8 cellular contexts compared by ENCODE assay signal in genomic region chr5:95858661-95859326, GRCh38. TPM values are rescaled to one million over a fixed set of nuclear protein-coding genes. Genes with fewer than 3 reads are reported as not detected.
A peak's percentile ranks its signal among the peaks of the same experiment; 100 is the strongest.
DNase-seq lines count a peak whose midpoint lies in the region; ATAC-seq and TF ChIP-seq lines count a peak whose summit lies in the region.

No MANE protein-coding gene starts in this region.

- no peaks in the 10 kb centered on the region for H3K36me3 ChIP-seq in BJ (ENCODE audit: control insufficient read depth, insufficient read depth, low read length)

- CTCF ChIA-PET in BJ (lab: Yijun Ruan, JAX) = interaction anchor here (0.6 to 2.2 kb wide), 17 partner anchors 10 to 477 kb away, joined by 3 to 13 read pairs (median 5); no protein-coding TSS in a partner anchor

- ATAC-seq in GM19324 (IDR thresholded peaks at IDR 0.05; ENCODE audit: low FRiP score, unreplicated experiment) (peak; percentile 90), HG03442 (IDR thresholded peaks at IDR 0.05; ENCODE audit: unreplicated experiment) (peak; percentile 84), left lobe of liver (peak; percentile 58)

- peak overlapping the region; percentile 10; the same call in 1 of the 2 replicates for H3K4me3 ChIP-seq in BJ (ENCODE audit: low read depth, low read length)

- H3K27me3 ChIP-seq in BJ (ENCODE audit: control insufficient read depth, insufficient read depth, low read length) = no peaks in the 10 kb centered on the region

- POLR2A ChIA-PET in BJ (lab: Charles Lee) = interaction anchor here (0.6 kb wide), 1 partner anchor 284 kb away, joined by 5 read pairs; no protein-coding TSS in a partner anchor

- DNase-seq in BJ (ENCODE audit: low read depth) (peak; percentile 98), NCI-H526 treated with DMSO at 0.1 percent for 48 hours (lab: John Stamatoyannopoulos, UW) (peak; percentile 62), cortex of kidney (lab: John Stamatoyannopoulos, UW) (peak; percentile 16), left lobe of liver (ENCODE audit: low spot score) (peak; percentile 91)
- DNase-seq in activated CD4-positive, alpha-beta T cell treated with anti-CD3 and anti-CD28 coated beads, Interleukin-2, amount 50 U/mL, for 1 hour = peak; percentile 88
- DNase-seq in stimulated activated CD4-positive, alpha-beta T cell treated with anti-CD3 and anti-CD28 coated beads, Interleukin-2, amount 100 ng/mL, for 4 hours (ENCODE audit: low read depth) = peak; percentile 93

- TF ChIP-seq CTCF in BJ (IDR thresholded peaks at IDR 0.05; ENCODE audit: insufficient read depth, low read depth, low read length) = peak; percentile 92

RNA-seq across cellular contexts. Expression of gene GLRX, which starts 36.3 kb away (rescaled TPM):
- 295 and 431 TPM in 2 replicates for polyA plus RNA-seq in BJ (2011; rRNA removed)
- 45.2 and 85.0 TPM in 2 replicates for polyA minus RNA-seq in BJ (2011; rRNA and poly(A)+ RNA removed)
- 41.3 TPM for total RNA-seq in left lobe of liver

Comparison
In these comparisons a context has a peak if more than half of its experiments do, and no peak if none do; other contexts are left out.
1. Peak in every context shown above with its lines: DNase-seq, ATAC-seq and H3K4me3 ChIP-seq.
2. DNase-seq: peak in every context shown above with its lines; median percentile 98 in BJ; 93 in stimulated activated CD4-positive, alpha-beta T cell treated with anti-CD3 and anti-CD28 coated beads, Interleukin-2, amount 100 ng/mL, for 4 hours; 91 in left lobe of liver; 88 in activated CD4-positive, alpha-beta T cell treated with anti-CD3 and anti-CD28 coated beads, Interleukin-2, amount 50 U/mL, for 1 hour; 62 in NCI-H526 treated with DMSO at 0.1 percent for 48 hours; 16 in cortex of kidney.